ENCODE assay signal across 28 cellular contexts in genomic region chr3:9408061-9408460, GRCh38.
"Had no signal": no experiment of that assay in that cellular context is flagged by ENCODE, and none has a peak within 500 bp of the region (broad histone marks: within the 10 kb centered on the region; RNA-seq: fewer than 3 reads in every experiment).

No MANE protein-coding gene starts in this region.

- DNase-seq: activated CD4-positive, alpha-beta T cell treated with anti-CD3 and anti-CD28 coated beads, Interleukin-2, amount 10 ng/mL, durations not matched to agents 24 days and 14 days; activated CD4-positive, alpha-beta T cell treated with anti-CD3 and anti-CD28 coated beads, Interleukin-2, amount 50 U/mL, for 4 hours; activated CD8-positive, alpha-beta T cell treated with anti-CD3 and anti-CD28 coated beads for 36 hours; activated gamma-delta T cell; activated naive CD4-positive, alpha-beta T cell treated with Interleukin-2 at 50 U/mL for 16 hours; activated naive CD8-positive, alpha-beta T cell treated with anti-CD3 and anti-CD28 coated beads, Interleukin-2, amount 10 ng/mL, durations not matched to agents 7 days and 5 days; activated T-cell treated with anti-CD3 and anti-CD28 coated beads, Interleukin-2, amount 50 U/mL, for 1 hour; activated T-cell treated with anti-CD3 and anti-CD28 coated beads, Interleukin-2, amount 50 U/mL, for 72 hours; amygdala; NCI-H1105; NCI-H1417 treated with DMSO at 0.1 percent for 48 hours; NCI-H187 treated with DMSO at 0.1 percent for 48 hours; NCI-H2081 treated with DMSO at 0.1 percent for 48 hours; NCI-H345; NCI-H524 treated with DMSO at 0.1 percent for 48 hours; PC-3; Peyer's patch; RPMI8226; SIG-M5; T-helper 1 cell; T-helper 2 cell; T-helper 9 cell had no signal

- H3K27ac ChIP-seq: ascending aorta, Peyer's patch had no signal

- H3K4me3 Mint-ChIP-seq: activated CD4-positive, alpha-beta T cell treated with anti-CD3 and anti-CD28 coated beads, Interleukin-2, amount 10 ng/mL, durations not matched to agents 24 days and 14 days; activated CD8-positive, alpha-beta T cell treated with anti-CD3 and anti-CD28 coated beads for 36 hours; activated naive CD4-positive, alpha-beta T cell treated with anti-CD3 and anti-CD28 coated beads, Interleukin-2, amount 50 U/mL, for 24 hours; activated naive CD8-positive, alpha-beta T cell treated with anti-CD3 and anti-CD28 coated beads, Interleukin-2, amount 10 ng/mL, durations not matched to agents 7 days and 5 days; activated T-cell treated with anti-CD3 and anti-CD28 coated beads, Interleukin-2, amount 50 U/mL, for 72 hours; activated T-helper 17 cell treated with anti-CD3 and anti-CD28 coated beads, Interleukin-2, amount 50 U/mL, for 72 hours; central memory CD8-positive, alpha-beta T cell had no signal

- ATAC-seq: activated CD8-positive, alpha-beta T cell treated with anti-CD3 and anti-CD28 coated beads for 36 hours; activated T-cell treated with anti-CD3 and anti-CD28 coated beads, Interleukin-2, amount 50 U/mL, for 72 hours; activated T-helper 17 cell treated with anti-CD3 and anti-CD28 coated beads, Interleukin-2, amount 50 U/mL, for 72 hours; PC-3; SK-N-SH treated with all-trans-retinoic acid at 6 μM for 48 hours had no signal

- H3K4me3 ChIP-seq: ascending aorta, cardiac muscle cell, Peyer's patch had no signal

- H3K36me3 ChIP-seq: ascending aorta, cardiac muscle cell, Peyer's patch had no signal

- H3K9me3 Mint-ChIP-seq: activated CD4-positive, alpha-beta T cell treated with anti-CD3 and anti-CD28 coated beads, Interleukin-2, amount 10 ng/mL, durations not matched to agents 24 days and 14 days; activated CD8-positive, alpha-beta T cell treated with anti-CD3 and anti-CD28 coated beads for 36 hours; activated naive CD4-positive, alpha-beta T cell treated with anti-CD3 and anti-CD28 coated beads, Interleukin-2, amount 50 U/mL, for 24 hours; activated T-helper 17 cell treated with anti-CD3 and anti-CD28 coated beads, Interleukin-2, amount 50 U/mL, for 72 hours; central memory CD8-positive, alpha-beta T cell had no signal

- H3K9me3 ChIP-seq: ascending aorta, Peyer's patch had no signal

- H3K27me3 ChIP-seq: ascending aorta, cardiac muscle cell, Peyer's patch had no signal

- H3K27me3 Mint-ChIP-seq: activated CD4-positive, alpha-beta T cell treated with anti-CD3 and anti-CD28 coated beads, Interleukin-2, amount 10 ng/mL, durations not matched to agents 24 days and 14 days; activated CD8-positive, alpha-beta T cell treated with anti-CD3 and anti-CD28 coated beads for 36 hours; activated naive CD4-positive, alpha-beta T cell treated with anti-CD3 and anti-CD28 coated beads, Interleukin-2, amount 50 U/mL, for 24 hours; activated naive CD8-positive, alpha-beta T cell treated with anti-CD3 and anti-CD28 coated beads, Interleukin-2, amount 10 ng/mL, durations not matched to agents 7 days and 5 days; activated T-helper 17 cell treated with anti-CD3 and anti-CD28 coated beads, Interleukin-2, amount 50 U/mL, for 72 hours; central memory CD8-positive, alpha-beta T cell had no signal

- H3K27ac Mint-ChIP-seq: activated CD4-positive, alpha-beta T cell treated with anti-CD3 and anti-CD28 coated beads, Interleukin-2, amount 10 ng/mL, durations not matched to agents 24 days and 14 days; activated CD8-positive, alpha-beta T cell treated with anti-CD3 and anti-CD28 coated beads for 36 hours; activated naive CD8-positive, alpha-beta T cell treated with anti-CD3 and anti-CD28 coated beads, Interleukin-2, amount 10 ng/mL, durations not matched to agents 7 days and 5 days; activated T-cell treated with anti-CD3 and anti-CD28 coated beads, Interleukin-2, amount 50 U/mL, for 72 hours; activated T-helper 17 cell treated with anti-CD3 and anti-CD28 coated beads, Interleukin-2, amount 50 U/mL, for 72 hours had no signal
